1 cellular context compared by ENCODE assay signal in genomic region chr22:49214976-49215375, GRCh38.
TF ChIP-seq lines count a peak whose summit lies in the region.

No MANE protein-coding gene starts in this region.

TF ChIP-seq in WTC11, 78 proteins besides CTCF, POLR2A, EP300 and RAD21 (continued from another document):
- TF ChIP-seq, protein P1, sequence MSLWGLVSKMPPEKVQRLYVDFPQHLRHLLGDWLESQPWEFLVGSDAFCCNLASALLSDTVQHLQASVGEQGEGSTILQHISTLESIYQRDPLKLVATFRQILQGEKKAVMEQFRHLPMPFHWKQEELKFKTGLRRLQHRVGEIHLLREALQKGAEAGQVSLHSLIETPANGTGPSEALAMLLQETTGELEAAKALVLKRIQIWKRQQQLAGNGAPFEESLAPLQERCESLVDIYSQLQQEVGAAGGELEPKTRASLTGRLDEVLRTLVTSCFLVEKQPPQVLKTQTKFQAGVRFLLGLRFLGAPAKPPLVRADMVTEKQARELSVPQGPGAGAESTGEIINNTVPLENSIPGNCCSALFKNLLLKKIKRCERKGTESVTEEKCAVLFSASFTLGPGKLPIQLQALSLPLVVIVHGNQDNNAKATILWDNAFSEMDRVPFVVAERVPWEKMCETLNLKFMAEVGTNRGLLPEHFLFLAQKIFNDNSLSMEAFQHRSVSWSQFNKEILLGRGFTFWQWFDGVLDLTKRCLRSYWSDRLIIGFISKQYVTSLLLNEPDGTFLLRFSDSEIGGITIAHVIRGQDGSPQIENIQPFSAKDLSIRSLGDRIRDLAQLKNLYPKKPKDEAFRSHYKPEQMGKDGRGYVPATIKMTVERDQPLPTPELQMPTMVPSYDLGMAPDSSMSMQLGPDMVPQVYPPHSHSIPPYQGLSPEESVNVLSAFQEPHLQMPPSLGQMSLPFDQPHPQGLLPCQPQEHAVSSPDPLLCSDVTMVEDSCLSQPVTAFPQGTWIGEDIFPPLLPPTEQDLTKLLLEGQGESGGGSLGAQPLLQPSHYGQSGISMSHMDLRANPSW (CRISPR knock-in tag; conservative IDR thresholded peaks at IDR 0.05; ENCODE audit: low read depth) = no peak
- no peak for TF ChIP-seq TEAD1 (CRISPR knock-in tag; IDR thresholded peaks at IDR 0.05)
- no peak for TF ChIP-seq ZBTB21 (CRISPR knock-in tag; IDR thresholded peaks at IDR 0.05; ENCODE audit: borderline replicate concordance)
- no peak for TF ChIP-seq AR (CRISPR knock-in tag; IDR thresholded peaks at IDR 0.05)
- TF ChIP-seq CREB1 (CRISPR knock-in tag; IDR thresholded peaks at IDR 0.05) = no peak
- TF ChIP-seq ZNF396 (CRISPR knock-in tag; IDR thresholded peaks at IDR 0.05; ENCODE audit: borderline replicate concordance) = no peak
- no peak for TF ChIP-seq NR3C1 (CRISPR knock-in tag; conservative IDR thresholded peaks at IDR 0.05; ENCODE audit: low read depth)
- TF ChIP-seq, protein P2, sequence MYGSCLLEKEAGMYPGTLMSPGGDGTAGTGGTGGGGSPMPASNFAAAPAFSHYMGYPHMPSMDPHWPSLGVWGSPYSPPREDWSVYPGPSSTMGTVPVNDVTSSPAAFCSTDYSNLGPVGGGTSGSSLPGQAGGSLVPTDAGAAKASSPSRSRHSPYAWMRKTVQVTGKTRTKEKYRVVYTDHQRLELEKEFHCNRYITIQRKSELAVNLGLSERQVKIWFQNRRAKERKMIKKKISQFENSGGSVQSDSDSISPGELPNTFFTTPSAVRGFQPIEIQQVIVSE (CRISPR knock-in tag; IDR thresholded peaks at IDR 0.05; ENCODE audit: borderline replicate concordance) = no peak
- TF ChIP-seq CREM (CRISPR knock-in tag; IDR thresholded peaks at IDR 0.05) = no peak
- TF ChIP-seq, protein P3, sequence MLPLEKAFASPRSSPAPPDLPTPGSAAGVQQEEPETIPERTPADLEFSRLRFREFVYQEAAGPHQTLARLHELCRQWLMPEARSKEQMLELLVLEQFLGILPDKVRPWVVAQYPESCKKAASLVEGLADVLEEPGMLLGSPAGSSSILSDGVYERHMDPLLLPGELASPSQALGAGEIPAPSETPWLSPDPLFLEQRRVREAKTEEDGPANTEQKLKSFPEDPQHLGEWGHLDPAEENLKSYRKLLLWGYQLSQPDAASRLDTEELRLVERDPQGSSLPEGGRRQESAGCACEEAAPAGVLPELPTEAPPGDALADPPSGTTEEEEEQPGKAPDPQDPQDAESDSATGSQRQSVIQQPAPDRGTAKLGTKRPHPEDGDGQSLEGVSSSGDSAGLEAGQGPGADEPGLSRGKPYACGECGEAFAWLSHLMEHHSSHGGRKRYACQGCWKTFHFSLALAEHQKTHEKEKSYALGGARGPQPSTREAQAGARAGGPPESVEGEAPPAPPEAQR (CRISPR knock-in tag; IDR thresholded peaks at IDR 0.05) = no peak
- no peak for TF ChIP-seq OVOL2 (CRISPR knock-in tag; IDR thresholded peaks at IDR 0.05; ENCODE audit: borderline replicate concordance)
- no peak for TF ChIP-seq JUN (CRISPR knock-in tag; IDR thresholded peaks at IDR 0.05)
- no peak for TF ChIP-seq PRDM15 (CRISPR knock-in tag; IDR thresholded peaks at IDR 0.05)
- TF ChIP-seq, protein P4, sequence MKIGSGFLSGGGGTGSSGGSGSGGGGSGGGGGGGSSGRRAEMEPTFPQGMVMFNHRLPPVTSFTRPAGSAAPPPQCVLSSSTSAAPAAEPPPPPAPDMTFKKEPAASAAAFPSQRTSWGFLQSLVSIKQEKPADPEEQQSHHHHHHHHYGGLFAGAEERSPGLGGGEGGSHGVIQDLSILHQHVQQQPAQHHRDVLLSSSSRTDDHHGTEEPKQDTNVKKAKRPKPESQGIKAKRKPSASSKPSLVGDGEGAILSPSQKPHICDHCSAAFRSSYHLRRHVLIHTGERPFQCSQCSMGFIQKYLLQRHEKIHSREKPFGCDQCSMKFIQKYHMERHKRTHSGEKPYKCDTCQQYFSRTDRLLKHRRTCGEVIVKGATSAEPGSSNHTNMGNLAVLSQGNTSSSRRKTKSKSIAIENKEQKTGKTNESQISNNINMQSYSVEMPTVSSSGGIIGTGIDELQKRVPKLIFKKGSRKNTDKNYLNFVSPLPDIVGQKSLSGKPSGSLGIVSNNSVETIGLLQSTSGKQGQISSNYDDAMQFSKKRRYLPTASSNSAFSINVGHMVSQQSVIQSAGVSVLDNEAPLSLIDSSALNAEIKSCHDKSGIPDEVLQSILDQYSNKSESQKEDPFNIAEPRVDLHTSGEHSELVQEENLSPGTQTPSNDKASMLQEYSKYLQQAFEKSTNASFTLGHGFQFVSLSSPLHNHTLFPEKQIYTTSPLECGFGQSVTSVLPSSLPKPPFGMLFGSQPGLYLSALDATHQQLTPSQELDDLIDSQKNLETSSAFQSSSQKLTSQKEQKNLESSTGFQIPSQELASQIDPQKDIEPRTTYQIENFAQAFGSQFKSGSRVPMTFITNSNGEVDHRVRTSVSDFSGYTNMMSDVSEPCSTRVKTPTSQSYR (CRISPR knock-in tag; IDR thresholded peaks at IDR 0.05) = no peak
- TF ChIP-seq, protein P5, sequence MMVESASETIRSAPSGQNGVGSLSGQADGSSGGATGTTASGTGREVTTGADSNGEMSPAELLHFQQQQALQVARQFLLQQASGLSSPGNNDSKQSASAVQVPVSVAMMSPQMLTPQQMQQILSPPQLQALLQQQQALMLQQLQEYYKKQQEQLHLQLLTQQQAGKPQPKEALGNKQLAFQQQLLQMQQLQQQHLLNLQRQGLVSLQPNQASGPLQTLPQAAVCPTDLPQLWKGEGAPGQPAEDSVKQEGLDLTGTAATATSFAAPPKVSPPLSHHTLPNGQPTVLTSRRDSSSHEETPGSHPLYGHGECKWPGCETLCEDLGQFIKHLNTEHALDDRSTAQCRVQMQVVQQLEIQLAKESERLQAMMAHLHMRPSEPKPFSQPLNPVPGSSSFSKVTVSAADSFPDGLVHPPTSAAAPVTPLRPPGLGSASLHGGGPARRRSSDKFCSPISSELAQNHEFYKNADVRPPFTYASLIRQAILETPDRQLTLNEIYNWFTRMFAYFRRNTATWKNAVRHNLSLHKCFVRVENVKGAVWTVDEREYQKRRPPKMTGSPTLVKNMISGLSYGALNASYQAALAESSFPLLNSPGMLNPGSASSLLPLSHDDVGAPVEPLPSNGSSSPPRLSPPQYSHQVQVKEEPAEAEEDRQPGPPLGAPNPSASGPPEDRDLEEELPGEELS (CRISPR knock-in tag; IDR thresholded peaks at IDR 0.05) = no peak
- no peak for TF ChIP-seq MXD4 (CRISPR knock-in tag; IDR thresholded peaks at IDR 0.05; ENCODE audit: borderline replicate concordance)
- TF ChIP-seq ZNF121 (CRISPR knock-in tag; IDR thresholded peaks at IDR 0.05) = no peak
